In the genomic region with DNA sequence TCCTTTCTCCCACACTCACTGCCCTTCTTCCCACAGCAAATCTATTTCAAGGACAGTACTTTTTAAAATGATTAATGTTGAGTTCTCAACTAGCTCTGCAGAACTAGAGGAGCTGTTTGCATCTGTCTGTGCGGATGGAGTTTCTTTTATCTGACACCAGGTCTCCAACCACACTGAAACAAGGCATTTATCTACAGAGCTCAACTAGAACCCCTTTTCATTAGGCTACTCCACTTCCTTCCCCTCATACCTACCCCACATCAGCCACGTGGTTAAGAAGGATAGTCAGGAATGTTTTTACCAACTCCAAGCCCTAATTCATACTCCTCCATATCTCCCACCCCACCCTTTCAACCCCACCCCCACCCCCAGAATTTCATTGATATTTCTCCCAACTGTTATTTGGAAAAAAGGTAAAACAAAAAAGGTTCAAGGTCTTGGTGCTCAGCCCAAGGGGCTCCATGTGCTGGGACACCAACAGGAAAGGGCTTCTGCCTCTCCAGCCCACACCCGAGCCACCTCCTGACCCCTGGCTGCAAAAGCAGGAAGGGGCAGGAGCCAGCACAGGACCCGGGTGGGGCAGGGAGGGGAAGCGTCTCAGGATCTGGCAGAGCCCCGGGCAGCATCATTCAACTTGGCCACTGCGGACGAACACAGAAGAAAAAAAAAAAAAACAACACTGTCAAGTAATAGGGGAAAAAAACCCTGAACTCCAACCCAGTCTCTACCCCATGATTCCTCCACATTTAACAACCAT, we compare ENCODE assay signal across 9 cellular contexts. TPM values are rescaled to one million over a fixed set of nuclear protein-coding genes. Genes with fewer than 3 reads are reported as not detected.
DNase-seq lines count a peak whose midpoint lies in the region; ATAC-seq and FAIRE-seq lines count a peak whose summit lies in the region.
"Had no signal": no experiment of that assay in that cellular context is flagged by ENCODE, and none has a peak within 500 bp of the region (broad histone marks: within the 10 kb centered on the region; RNA-seq: fewer than 3 reads in every experiment).

No MANE protein-coding gene starts in this region.

- FAIRE-seq in frontal cortex (lab: Jason Lieb, UNC), result no peak

- peaks cover 70% of the 10 kb centered on the region for H3K4me1 Mint-ChIP-seq in activated naive CD8-positive, alpha-beta T cell treated with anti-CD3 and anti-CD28 coated beads, Interleukin-2, amount 50 U/mL, for 24 hours
- peaks cover 69% of the 10 kb centered on the region for H3K4me1 Mint-ChIP-seq in stimulated activated memory B cell treated with anti-CD40 and anti-IgM and Interleukin-4, amounts not matched to agents 10 μg/mL and 1 μg/mL and 100 μg/mL, for 72 hours

- H3K4me1 ChIP-seq in HUES64 (ENCODE audit: insufficient read depth, low read length), result peaks cover under 1% of the 10 kb centered on the region

- H3K27me3 ChIP-seq in HUES64 (ENCODE audit: insufficient read depth, low read length), result no peaks in the 10 kb centered on the region

- H3K36me3 Mint-ChIP-seq in activated naive CD8-positive, alpha-beta T cell treated with anti-CD3 and anti-CD28 coated beads, Interleukin-2, amount 50 U/mL, for 24 hours (ENCODE audit: low read depth), result peaks cover 76% of the 10 kb centered on the region
- H3K36me3 Mint-ChIP-seq in stimulated activated memory B cell treated with anti-CD40 and anti-IgM and Interleukin-4, amounts not matched to agents 10 μg/mL and 1 μg/mL and 100 μg/mL, for 72 hours, result peaks cover 53% of the 10 kb centered on the region

- peaks cover 92% of the 10 kb centered on the region for H3K36me3 ChIP-seq in HUES64 (ENCODE audit: insufficient read depth, low read length)

- no peak for DNase-seq in activated naive CD8-positive, alpha-beta T cell treated with anti-CD3 and anti-CD28 coated beads, Interleukin-2, amount 50 U/mL, for 24 hours
- peak; percentile 40 for DNase-seq in iPS-NIHi11 (ENCODE audit: low spot score)
- no peak for DNase-seq in middle frontal gyrus (ENCODE audit: extremely low spot score, low spot score)
- DNase-seq in SW480 (ENCODE audit: low spot score), result no peak
- DNase-seq in frontal cortex (ENCODE audit: low spot score in 2 of 2), result no peak

- WGBS in HUES64, result 77% methylated on average over 8 of the region's 8 CpGs

- ATAC-seq in activated naive CD8-positive, alpha-beta T cell treated with anti-CD3 and anti-CD28 coated beads, Interleukin-2, amount 50 U/mL, for 24 hours, result no peak
- ATAC-seq in stimulated activated memory B cell treated with anti-CD40 and anti-IgM and Interleukin-4, amounts not matched to agents 10 μg/mL and 1 μg/mL and 100 μg/mL, for 72 hours, result peak; percentile 39
- no peak for ATAC-seq in GM21526 (IDR thresholded peaks at IDR 0.05; ENCODE audit: low FRiP score, unreplicated experiment)

- H3K27me3 Mint-ChIP-seq in activated naive CD8-positive, alpha-beta T cell treated with anti-CD3 and anti-CD28 coated beads, Interleukin-2, amount 50 U/mL, for 24 hours, result no peaks in the 10 kb centered on the region
- H3K27me3 Mint-ChIP-seq in stimulated activated memory B cell treated with anti-CD40 and anti-IgM and Interleukin-4, amounts not matched to agents 10 μg/mL and 1 μg/mL and 100 μg/mL, for 72 hours, result no peaks in the 10 kb centered on the region

- no peak overlapping the region for H3K9ac ChIP-seq in HUES64 (ENCODE audit: low read depth, low read length)
- H3K9ac ChIP-seq: SK-N-SH had no signal

- no peaks in the 10 kb centered on the region for H3K9me3 ChIP-seq in HUES64 (ENCODE audit: insufficient read depth, low read depth, low read length)
- H3K9me3 ChIP-seq: SK-N-SH had no signal

- no peaks in the 10 kb centered on the region for H3K9me3 Mint-ChIP-seq in activated naive CD8-positive, alpha-beta T cell treated with anti-CD3 and anti-CD28 coated beads, Interleukin-2, amount 50 U/mL, for 24 hours
- no peaks in the 10 kb centered on the region for H3K9me3 Mint-ChIP-seq in stimulated activated memory B cell treated with anti-CD40 and anti-IgM and Interleukin-4, amounts not matched to agents 10 μg/mL and 1 μg/mL and 100 μg/mL, for 72 hours

- peak overlapping the region; percentile 10; the same call in 1 of the 2 replicates for H3K27ac ChIP-seq in HUES64 (ENCODE audit: low read depth, low read length)

- H3K4me3 Mint-ChIP-seq in activated naive CD8-positive, alpha-beta T cell treated with anti-CD3 and anti-CD28 coated beads, Interleukin-2, amount 50 U/mL, for 24 hours, result peak overlapping the region; percentile 50
- H3K4me3 Mint-ChIP-seq in stimulated activated memory B cell treated with anti-CD40 and anti-IgM and Interleukin-4, amounts not matched to agents 10 μg/mL and 1 μg/mL and 100 μg/mL, for 72 hours, result peak overlapping the region; percentile 68

- H3K4me3 ChIP-seq in HUES64 (ENCODE audit: low read length), result no peak overlapping the region

- H3K27ac Mint-ChIP-seq in activated naive CD8-positive, alpha-beta T cell treated with anti-CD3 and anti-CD28 coated beads, Interleukin-2, amount 50 U/mL, for 24 hours, result peak overlapping the region; percentile 78
- peak overlapping the region; percentile 87 for H3K27ac Mint-ChIP-seq in stimulated activated memory B cell treated with anti-CD40 and anti-IgM and Interleukin-4, amounts not matched to agents 10 μg/mL and 1 μg/mL and 100 μg/mL, for 72 hours

RNA-seq across cellular contexts. Expression of a gene that starts 7.0 kb away (rescaled TPM):
- polyA plus RNA-seq in HUES64 (2013, experiment 1 of 2), result 173 TPM
- 161 TPM for polyA plus RNA-seq in HUES64 (2013, experiment 2 of 2)
- total RNA-seq in frontal cortex, result 112 TPM

RNA-seq across cellular contexts. Expression of a gene that starts 43.0 kb away (rescaled TPM):
- 126 TPM for polyA plus RNA-seq in HUES64 (2013, experiment 1 of 2)
- polyA plus RNA-seq in HUES64 (2013, experiment 2 of 2), result 126 TPM
- total RNA-seq in frontal cortex, result 110 TPM
